ENCODE assay signal across 1 cellular context in the genomic region with DNA sequence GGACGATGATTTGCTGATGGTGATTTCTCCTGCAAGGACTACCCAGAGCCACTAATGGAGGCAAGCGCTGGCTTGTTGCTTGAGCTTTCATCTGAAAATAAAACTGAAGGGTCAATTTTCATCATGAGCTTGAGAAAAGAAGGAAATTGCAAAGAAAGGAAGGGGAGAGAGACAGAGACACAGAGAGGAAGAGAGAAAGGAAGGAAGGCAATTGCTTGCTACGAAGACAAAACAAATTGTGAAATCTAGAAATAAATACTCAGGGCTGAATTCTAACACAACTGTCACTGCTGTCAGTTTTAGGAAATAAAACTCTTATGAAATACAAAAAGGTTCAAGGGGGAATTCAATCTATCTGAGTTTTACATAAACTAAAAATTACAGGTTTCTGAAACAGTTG.
TF ChIP-seq lines count a peak whose summit lies in the region.

No MANE protein-coding gene starts in this region.

TF ChIP-seq in IMR-90, 13 proteins besides CTCF, POLR2A, EP300 and RAD21:
- TF ChIP-seq CEBPB (IDR thresholded peaks at IDR 0.05; ENCODE audit: low read depth, low read length) (no peak), SMC3 (IDR thresholded peaks at IDR 0.05; ENCODE audit: low read depth, low read length) (no peak), NFE2L2 (IDR thresholded peaks at IDR 0.05; ENCODE audit: low read depth, low read length) (no peak), MXI1 (IDR thresholded peaks at IDR 0.05; ENCODE audit: borderline replicate concordance, low read depth, low read length) (no peak), FOS (IDR thresholded peaks at IDR 0.05; ENCODE audit: low read depth, low read length) (no peak), MAFK (IDR thresholded peaks at IDR 0.05; ENCODE audit: low read depth, low read length) (no peak), MAZ (IDR thresholded peaks at IDR 0.05; ENCODE audit: borderline replicate concordance, low read depth, low read length) (no peak), RFX5 (IDR thresholded peaks at IDR 0.05; ENCODE audit: low read depth, low read length) (no peak)
- TF ChIP-seq, protein P1, sequence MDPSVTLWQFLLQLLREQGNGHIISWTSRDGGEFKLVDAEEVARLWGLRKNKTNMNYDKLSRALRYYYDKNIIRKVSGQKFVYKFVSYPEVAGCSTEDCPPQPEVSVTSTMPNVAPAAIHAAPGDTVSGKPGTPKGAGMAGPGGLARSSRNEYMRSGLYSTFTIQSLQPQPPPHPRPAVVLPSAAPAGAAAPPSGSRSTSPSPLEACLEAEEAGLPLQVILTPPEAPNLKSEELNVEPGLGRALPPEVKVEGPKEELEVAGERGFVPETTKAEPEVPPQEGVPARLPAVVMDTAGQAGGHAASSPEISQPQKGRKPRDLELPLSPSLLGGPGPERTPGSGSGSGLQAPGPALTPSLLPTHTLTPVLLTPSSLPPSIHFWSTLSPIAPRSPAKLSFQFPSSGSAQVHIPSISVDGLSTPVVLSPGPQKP (IDR thresholded peaks at IDR 0.05; ENCODE audit: borderline replicate concordance, low read depth, low read length): no peak
- TF ChIP-seq, protein P2, sequence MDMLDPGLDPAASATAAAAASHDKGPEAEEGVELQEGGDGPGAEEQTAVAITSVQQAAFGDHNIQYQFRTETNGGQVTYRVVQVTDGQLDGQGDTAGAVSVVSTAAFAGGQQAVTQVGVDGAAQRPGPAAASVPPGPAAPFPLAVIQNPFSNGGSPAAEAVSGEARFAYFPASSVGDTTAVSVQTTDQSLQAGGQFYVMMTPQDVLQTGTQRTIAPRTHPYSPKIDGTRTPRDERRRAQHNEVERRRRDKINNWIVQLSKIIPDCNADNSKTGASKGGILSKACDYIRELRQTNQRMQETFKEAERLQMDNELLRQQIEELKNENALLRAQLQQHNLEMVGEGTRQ (IDR thresholded peaks at IDR 0.05; ENCODE audit: low read depth, low read length): no peak
